1 cellular context compared by ENCODE assay signal in the genomic region with DNA sequence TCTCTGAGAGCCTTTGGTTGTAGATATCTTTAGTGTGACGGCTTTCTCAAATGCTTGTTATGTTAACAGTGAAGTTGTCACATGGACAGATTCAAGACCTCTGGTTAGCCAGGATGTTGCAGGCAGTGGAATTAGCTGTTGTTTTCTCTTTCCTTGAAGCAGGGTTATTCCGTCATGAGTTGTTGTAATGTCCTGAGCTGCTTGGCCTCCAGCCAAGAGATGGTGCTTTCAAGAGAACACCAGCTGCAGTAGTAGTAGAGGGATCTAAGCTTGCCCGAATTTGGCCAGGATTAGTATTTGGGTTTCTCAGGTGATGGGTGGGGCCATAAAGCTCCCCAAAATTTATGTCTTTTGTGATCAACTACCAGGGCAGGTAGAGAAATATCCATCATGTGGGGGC.
TF ChIP-seq lines count a peak whose summit lies in the region.

No MANE protein-coding gene starts in this region.

TF ChIP-seq in K562, 482 proteins besides CTCF, POLR2A, EP300 and RAD21:
- TF ChIP-seq, protein P1, sequence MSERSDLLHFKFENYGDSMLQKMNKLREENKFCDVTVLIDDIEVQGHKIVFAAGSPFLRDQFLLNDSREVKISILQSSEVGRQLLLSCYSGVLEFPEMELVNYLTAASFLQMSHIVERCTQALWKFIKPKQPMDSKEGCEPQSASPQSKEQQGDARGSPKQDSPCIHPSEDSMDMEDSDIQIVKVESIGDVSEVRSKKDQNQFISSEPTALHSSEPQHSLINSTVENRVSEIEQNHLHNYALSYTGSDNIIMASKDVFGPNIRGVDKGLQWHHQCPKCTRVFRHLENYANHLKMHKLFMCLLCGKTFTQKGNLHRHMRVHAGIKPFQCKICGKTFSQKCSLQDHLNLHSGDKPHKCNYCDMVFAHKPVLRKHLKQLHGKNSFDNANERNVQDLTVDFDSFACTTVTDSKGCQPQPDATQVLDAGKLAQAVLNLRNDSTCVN (CRISPR knock-in tag; IDR thresholded peaks at IDR 0.05), result no peak
- no peak for TF ChIP-seq ZNF830 (CRISPR knock-in tag; IDR thresholded peaks at IDR 0.05)
- peak; percentile 46 for TF ChIP-seq NFIC (IDR thresholded peaks at IDR 0.05)
- no peak for TF ChIP-seq MTF1 (CRISPR knock-in tag; IDR thresholded peaks at IDR 0.05; ENCODE audit: borderline replicate concordance)
- TF ChIP-seq, protein P2, sequence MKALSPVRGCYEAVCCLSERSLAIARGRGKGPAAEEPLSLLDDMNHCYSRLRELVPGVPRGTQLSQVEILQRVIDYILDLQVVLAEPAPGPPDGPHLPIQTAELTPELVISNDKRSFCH (CRISPR knock-in tag; IDR thresholded peaks at IDR 0.05), result no peak
- TF ChIP-seq, protein P2 (tag; IDR thresholded peaks at IDR 0.05), result no peak
